In genomic region chr1:154178856-154179811, GRCh38 we compare ENCODE assay signal across 9 cellular contexts. TPM values are rescaled to one million over a fixed set of nuclear protein-coding genes. Genes with fewer than 3 reads are reported as not detected.
DNase-seq lines count a peak whose midpoint lies in the region; ATAC-seq, FAIRE-seq and TF ChIP-seq lines count a peak whose summit lies in the region.
"Had no signal": no experiment of that assay in that cellular context is flagged by ENCODE, and none has a peak within 500 bp of the region (broad histone marks: within the 10 kb centered on the region; RNA-seq: fewer than 3 reads in every experiment).

No MANE protein-coding gene starts in this region.

- H3K4me1 ChIP-seq in astrocyte (ENCODE audit: insufficient read depth, low read length) = peaks cover 44% of the 10 kb centered on the region
- H3K4me1 ChIP-seq in mesenchymal stem cell (ENCODE audit: control insufficient read depth, insufficient read depth, low read depth, low read length) = peaks cover 20% of the 10 kb centered on the region

- no peaks in the 10 kb centered on the region for H3K27me3 ChIP-seq in astrocyte (ENCODE audit: insufficient read depth, low read length)
- no peaks in the 10 kb centered on the region for H3K27me3 ChIP-seq in mesenchymal stem cell (ENCODE audit: control insufficient read depth in 1 of 2, insufficient read depth in 1 of 2, low read length in 2 of 2)

- no peak overlapping the region for H3K4ac ChIP-seq in mesenchymal stem cell (ENCODE audit: low read depth in 1 of 2, low read length in 2 of 2)

- FAIRE-seq in astrocyte (lab: Jason Lieb, UNC) = no peak

- H2BK5ac ChIP-seq in mesenchymal stem cell (ENCODE audit: low read depth, low read length, poor library complexity, severe bottlenecking) = no peak overlapping the region

- no peak overlapping the region for H3K27ac ChIP-seq in astrocyte (ENCODE audit: low read depth, low read length)
- H3K27ac ChIP-seq in mesenchymal stem cell (ENCODE audit: low read length, poor library complexity, severe bottlenecking) = no peak overlapping the region

- no peak overlapping the region for H2BK120ac ChIP-seq in mesenchymal stem cell (ENCODE audit: low read depth, low read length)

- H3K79me1 ChIP-seq in mesenchymal stem cell (replicated peaks; ENCODE audit: low read length, poor library complexity, severe bottlenecking) = no peaks in the 10 kb centered on the region

- H3K18ac ChIP-seq in mesenchymal stem cell (ENCODE audit: low read depth in 1 of 2, low read length in 2 of 2) = no peak overlapping the region

- WGBS in mesenchymal stem cell = 93% methylated on average over 9 of the region's 10 CpGs

- H3K4me3 ChIP-seq in astrocyte (ENCODE audit: insufficient read depth, low read depth, low read length) = peak overlapping the region; percentile 30
- peak overlapping the region in 1 of 2 experiments; percentile 66 for H3K4me3 ChIP-seq in mesenchymal stem cell (ENCODE audit: insufficient read depth in 1 of 2, low read depth in 1 of 2, low read length in 2 of 2)

- H2AK5ac ChIP-seq in mesenchymal stem cell (ENCODE audit: low read length, severe bottlenecking) = peak overlapping the region; percentile 16

- H3K36me3 Mint-ChIP-seq in stimulated activated naive CD8-positive, alpha-beta T cell treated with anti-CD3 and anti-CD28 coated beads, Interleukin-15, Interleukin-2, amounts not matched to agents 100 ng/mL and 50 ng/mL, for 24 hours (ENCODE audit: low read depth) = peaks cover 68% of the 10 kb centered on the region
- H3K36me3 Mint-ChIP-seq in astrocyte (ENCODE audit: low read depth, unreplicated experiment) = peaks cover 4% of the 10 kb centered on the region

- H2BK15ac ChIP-seq in mesenchymal stem cell (ENCODE audit: low read depth, poor library complexity, severe bottlenecking) = no peak overlapping the region

- H3K9me3 Mint-ChIP-seq in stimulated activated naive CD8-positive, alpha-beta T cell treated with anti-CD3 and anti-CD28 coated beads, Interleukin-15, Interleukin-2, amounts not matched to agents 100 ng/mL and 50 ng/mL, for 24 hours = no peaks in the 10 kb centered on the region
- peaks cover 2% of the 10 kb centered on the region for H3K9me3 Mint-ChIP-seq in astrocyte (ENCODE audit: unreplicated experiment)

- H3K9me3 ChIP-seq in astrocyte (ENCODE audit: insufficient read depth, low read depth, low read length) = no peaks in the 10 kb centered on the region
- no peaks in the 10 kb centered on the region for H3K9me3 ChIP-seq in mesenchymal stem cell (ENCODE audit: control insufficient read depth, low read length)

- TF ChIP-seq CTCF in astrocyte (IDR thresholded peaks at IDR 0.05; ENCODE audit: insufficient read depth, low read depth, low read length) = no peak

- H3K4me3 Mint-ChIP-seq in stimulated activated naive CD8-positive, alpha-beta T cell treated with anti-CD3 and anti-CD28 coated beads, Interleukin-15, Interleukin-2, amounts not matched to agents 100 ng/mL and 50 ng/mL, for 24 hours = peak overlapping the region; percentile 99
- peak overlapping the region; percentile 76 for H3K4me3 Mint-ChIP-seq in astrocyte (ENCODE audit: unreplicated experiment)

- no peaks in the 10 kb centered on the region for H3K27me3 Mint-ChIP-seq in stimulated activated naive CD8-positive, alpha-beta T cell treated with anti-CD3 and anti-CD28 coated beads, Interleukin-15, Interleukin-2, amounts not matched to agents 100 ng/mL and 50 ng/mL, for 24 hours
- H3K27me3 Mint-ChIP-seq in astrocyte (ENCODE audit: low read depth, unreplicated experiment) = no peaks in the 10 kb centered on the region

- H4K20me1 ChIP-seq in astrocyte (ENCODE audit: insufficient read depth, low read length) = peaks cover 86% of the 10 kb centered on the region

- H3K4me2 ChIP-seq in astrocyte (ENCODE audit: low read length) (peak overlapping the region; percentile 94), mesenchymal stem cell (ENCODE audit: low read length, poor library complexity, severe bottlenecking) (no peak overlapping the region)

- H4K8ac ChIP-seq in mesenchymal stem cell (ENCODE audit: low read length) = no peak overlapping the region

- H3K79me2 ChIP-seq in astrocyte (ENCODE audit: insufficient read depth, low read length) = peaks cover 88% of the 10 kb centered on the region

- H3K14ac ChIP-seq in mesenchymal stem cell (ENCODE audit: low read length in 2 of 2) = no peak overlapping the region

- H3K36me3 ChIP-seq in astrocyte (ENCODE audit: insufficient read depth, low read length) (peaks cover 19% of the 10 kb centered on the region), mesenchymal stem cell (ENCODE audit: control insufficient read depth in 1 of 2, insufficient read depth in 2 of 2, low read depth in 1 of 2, low read length in 2 of 2) (peaks cover 21 to 29% of the 10 kb centered on the region in 2 experiments)

- H2AFZ ChIP-seq in astrocyte (ENCODE audit: low read depth, low read length) (no peak overlapping the region), mesenchymal stem cell (ENCODE audit: low read depth, low read length) (no peak overlapping the region)

- H4K91ac ChIP-seq in mesenchymal stem cell (ENCODE audit: low read length) = no peak overlapping the region

- H2BK12ac ChIP-seq in mesenchymal stem cell (ENCODE audit: low read length in 2 of 2) = no peak overlapping the region

- H3K27ac Mint-ChIP-seq in stimulated activated naive CD8-positive, alpha-beta T cell treated with anti-CD3 and anti-CD28 coated beads, Interleukin-15, Interleukin-2, amounts not matched to agents 100 ng/mL and 50 ng/mL, for 24 hours = peak overlapping the region; percentile 76
- H3K27ac Mint-ChIP-seq in astrocyte (ENCODE audit: unreplicated experiment) = peak overlapping the region; percentile 29

- H3K23ac ChIP-seq in mesenchymal stem cell (ENCODE audit: low read length in 2 of 2) = no peak overlapping the region

- H3K9ac ChIP-seq in astrocyte (ENCODE audit: low read length) (peak overlapping the region; percentile 10), mesenchymal stem cell (ENCODE audit: low read length) (peak overlapping the region; percentile 20)

- peaks cover 82% of the 10 kb centered on the region for H3K4me1 Mint-ChIP-seq in stimulated activated naive CD8-positive, alpha-beta T cell treated with anti-CD3 and anti-CD28 coated beads, Interleukin-15, Interleukin-2, amounts not matched to agents 100 ng/mL and 50 ng/mL, for 24 hours (ENCODE audit: low read depth)
- peaks cover 57% of the 10 kb centered on the region for H3K4me1 Mint-ChIP-seq in astrocyte (ENCODE audit: low read depth, unreplicated experiment)

- no peak for DNase-seq in stimulated activated naive CD8-positive, alpha-beta T cell treated with anti-CD3 and anti-CD28 coated beads, Interleukin-15, Interleukin-2, amounts not matched to agents 100 U/mL and 50 U/mL, for 24 hours
- DNase-seq in astrocyte (ENCODE audit: low read depth) (no peak), mesenchymal stem cell (peak; percentile 24), NCI-H345 treated with DMSO at 0.1 percent for 48 hours (lab: John Stamatoyannopoulos, UW; ENCODE audit: unreplicated experiment) (no peak), SW 1271 (lab: John Stamatoyannopoulos, UW) (no peak), glomerular visceral epithelial cell (ENCODE audit: extremely low spot score) (no peak)
- no peak for DNase-seq in central memory CD4-positive, alpha-beta T cell
- DNase-seq: NCI-H2029 had no signal

- ATAC-seq in stimulated activated naive CD8-positive, alpha-beta T cell treated with anti-CD3 and anti-CD28 coated beads, Interleukin-15, Interleukin-2, amounts not matched to agents 100 U/mL and 50 U/mL, for 24 hours = no peak

RNA-seq across cellular contexts. Expression of gene TPM3, which starts 12.8 kb away (rescaled TPM):
- 600 and 687 TPM in 2 replicates for total RNA-seq in astrocyte
- polyA plus RNA-seq in mesenchymal stem cell (2013, experiment 1 of 2) = 332 TPM
- polyA plus RNA-seq in mesenchymal stem cell (2013, experiment 2 of 2) = 336 TPM

RNA-seq across cellular contexts. Expression of gene NUP210L, which starts 24.3 kb away (rescaled TPM):
- total RNA-seq in astrocyte = 0.07 TPM in 1 of 2 replicates, not detected in the other
- polyA plus RNA-seq in mesenchymal stem cell (2013, experiment 1 of 2) = 0.01 TPM
- 0.01 TPM for polyA plus RNA-seq in mesenchymal stem cell (2013, experiment 2 of 2)

RNA-seq across cellular contexts. Expression of gene CFAP141, which starts 27.0 kb away (rescaled TPM):
- total RNA-seq in astrocyte = not detected in 2 replicates
- not detected for polyA plus RNA-seq in mesenchymal stem cell (2013, experiment 1 of 2)
- polyA plus RNA-seq in mesenchymal stem cell (2013, experiment 2 of 2) = not detected

RNA-seq across cellular contexts. Expression of gene UBAP2L, which starts 41.6 kb away (rescaled TPM):
- total RNA-seq in astrocyte = 203 and 218 TPM in 2 replicates
- polyA plus RNA-seq in mesenchymal stem cell (2013, experiment 1 of 2) = 174 TPM
- polyA plus RNA-seq in mesenchymal stem cell (2013, experiment 2 of 2) = 166 TPM
